Comparison of ENCODE assay signal across 1 cellular context in the genomic region with DNA sequence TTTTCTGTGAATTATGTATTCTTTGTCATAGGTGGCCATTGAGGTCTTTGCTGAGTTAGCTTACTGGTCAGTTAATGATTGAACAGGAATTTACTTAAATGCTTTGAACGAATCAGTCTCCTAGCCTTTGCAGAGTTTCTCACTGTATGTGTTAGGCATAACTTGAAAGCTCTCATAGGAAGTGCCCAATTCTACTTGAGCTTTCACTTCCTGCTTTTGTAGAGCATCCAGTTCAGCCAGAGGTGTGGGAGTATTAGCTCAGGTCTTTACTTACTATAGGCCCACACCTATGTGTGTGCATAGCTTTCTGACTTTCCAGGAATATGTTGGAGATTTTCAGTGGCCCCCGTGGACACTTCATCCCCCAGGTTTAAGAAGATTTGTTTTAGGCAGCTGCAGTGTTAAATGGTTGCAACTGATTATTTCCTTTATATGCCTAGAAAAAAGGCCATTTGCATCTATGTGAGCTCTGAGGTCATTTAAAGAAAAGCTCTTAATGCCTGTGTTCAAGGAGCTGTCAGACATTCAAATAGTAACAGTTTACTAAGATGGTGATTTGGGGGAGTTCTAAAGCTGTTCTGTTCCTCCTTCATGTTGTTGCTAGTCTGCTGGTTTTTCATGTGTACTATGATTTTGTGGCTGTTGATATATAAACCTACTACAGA.
A peak's percentile ranks its signal among the peaks of the same experiment; 100 is the strongest.
TF ChIP-seq lines count a peak whose summit lies in the region.

No MANE protein-coding gene starts in this region.

TF ChIP-seq in GM12878, 131 proteins besides CTCF, POLR2A, EP300 and RAD21 (continued from another document and continues in another):
- TF ChIP-seq SMARCA5 (IDR thresholded peaks at IDR 0.05) = no peak
- 0 out of 2 replicates have a peak, but pooled peaks have one; percentile 9 for TF ChIP-seq TCF7 (IDR thresholded peaks at IDR 0.05; ENCODE audit: borderline replicate concordance)
- no peak for TF ChIP-seq RELB (IDR thresholded peaks at IDR 0.05; ENCODE audit: low read depth)
- no peak for TF ChIP-seq NR2C1 (IDR thresholded peaks at IDR 0.05)
- TF ChIP-seq CHD2 (IDR thresholded peaks at IDR 0.05; ENCODE audit: borderline replicate concordance, low read depth, low read length) = peak; percentile 33; the same call in 1 of the 2 replicates
- TF ChIP-seq, protein P1, sequence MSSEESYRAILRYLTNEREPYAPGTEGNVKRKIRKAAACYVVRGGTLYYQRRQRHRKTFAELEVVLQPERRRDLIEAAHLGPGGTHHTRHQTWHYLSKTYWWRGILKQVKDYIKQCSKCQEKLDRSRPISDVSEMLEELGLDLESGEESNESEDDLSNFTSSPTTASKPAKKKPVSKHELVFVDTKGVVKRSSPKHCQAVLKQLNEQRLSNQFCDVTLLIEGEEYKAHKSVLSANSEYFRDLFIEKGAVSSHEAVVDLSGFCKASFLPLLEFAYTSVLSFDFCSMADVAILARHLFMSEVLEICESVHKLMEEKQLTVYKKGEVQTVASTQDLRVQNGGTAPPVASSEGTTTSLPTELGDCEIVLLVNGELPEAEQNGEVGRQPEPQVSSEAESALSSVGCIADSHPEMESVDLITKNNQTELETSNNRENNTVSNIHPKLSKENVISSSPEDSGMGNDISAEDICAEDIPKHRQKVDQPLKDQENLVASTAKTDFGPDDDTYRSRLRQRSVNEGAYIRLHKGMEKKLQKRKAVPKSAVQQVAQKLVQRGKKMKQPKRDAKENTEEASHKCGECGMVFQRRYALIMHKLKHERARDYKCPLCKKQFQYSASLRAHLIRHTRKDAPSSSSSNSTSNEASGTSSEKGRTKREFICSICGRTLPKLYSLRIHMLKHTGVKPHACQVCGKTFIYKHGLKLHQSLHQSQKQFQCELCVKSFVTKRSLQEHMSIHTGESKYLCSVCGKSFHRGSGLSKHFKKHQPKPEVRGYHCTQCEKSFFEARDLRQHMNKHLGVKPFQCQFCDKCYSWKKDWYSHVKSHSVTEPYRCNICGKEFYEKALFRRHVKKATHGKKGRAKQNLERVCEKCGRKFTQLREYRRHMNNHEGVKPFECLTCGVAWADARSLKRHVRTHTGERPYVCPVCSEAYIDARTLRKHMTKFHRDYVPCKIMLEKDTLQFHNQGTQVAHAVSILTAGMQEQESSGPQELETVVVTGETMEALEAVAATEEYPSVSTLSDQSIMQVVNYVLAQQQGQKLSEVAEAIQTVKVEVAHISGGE (CRISPR knock-in tag; IDR thresholded peaks at IDR 0.05) = no peak
- TF ChIP-seq HDGF (IDR thresholded peaks at IDR 0.05) = no peak
- peak; percentile 28; the same call in 1 of the 2 replicates for TF ChIP-seq MEF2A (IDR thresholded peaks at IDR 0.05; ENCODE audit: insufficient read depth, low read depth, low read length)
- peak in 1 of 2 experiments; percentile 85; a peak in 2 of 4 replicates for TF ChIP-seq ETV6 (conservative IDR thresholded peaks at IDR 0.05 in 1 of 2, IDR thresholded peaks at IDR 0.05 in 1 of 2; ENCODE audit: borderline replicate concordance in 1 of 2, low read depth in 1 of 2)
- TF ChIP-seq CUX1 (IDR thresholded peaks at IDR 0.05; ENCODE audit: insufficient replicate concordance, low read depth, low read length) = peak; percentile 26
- TF ChIP-seq STAT3 (IDR thresholded peaks at IDR 0.05; ENCODE audit: low read depth, low read length) = peak; percentile 51; the same call in 1 of the 2 replicates
- TF ChIP-seq, protein P2, sequence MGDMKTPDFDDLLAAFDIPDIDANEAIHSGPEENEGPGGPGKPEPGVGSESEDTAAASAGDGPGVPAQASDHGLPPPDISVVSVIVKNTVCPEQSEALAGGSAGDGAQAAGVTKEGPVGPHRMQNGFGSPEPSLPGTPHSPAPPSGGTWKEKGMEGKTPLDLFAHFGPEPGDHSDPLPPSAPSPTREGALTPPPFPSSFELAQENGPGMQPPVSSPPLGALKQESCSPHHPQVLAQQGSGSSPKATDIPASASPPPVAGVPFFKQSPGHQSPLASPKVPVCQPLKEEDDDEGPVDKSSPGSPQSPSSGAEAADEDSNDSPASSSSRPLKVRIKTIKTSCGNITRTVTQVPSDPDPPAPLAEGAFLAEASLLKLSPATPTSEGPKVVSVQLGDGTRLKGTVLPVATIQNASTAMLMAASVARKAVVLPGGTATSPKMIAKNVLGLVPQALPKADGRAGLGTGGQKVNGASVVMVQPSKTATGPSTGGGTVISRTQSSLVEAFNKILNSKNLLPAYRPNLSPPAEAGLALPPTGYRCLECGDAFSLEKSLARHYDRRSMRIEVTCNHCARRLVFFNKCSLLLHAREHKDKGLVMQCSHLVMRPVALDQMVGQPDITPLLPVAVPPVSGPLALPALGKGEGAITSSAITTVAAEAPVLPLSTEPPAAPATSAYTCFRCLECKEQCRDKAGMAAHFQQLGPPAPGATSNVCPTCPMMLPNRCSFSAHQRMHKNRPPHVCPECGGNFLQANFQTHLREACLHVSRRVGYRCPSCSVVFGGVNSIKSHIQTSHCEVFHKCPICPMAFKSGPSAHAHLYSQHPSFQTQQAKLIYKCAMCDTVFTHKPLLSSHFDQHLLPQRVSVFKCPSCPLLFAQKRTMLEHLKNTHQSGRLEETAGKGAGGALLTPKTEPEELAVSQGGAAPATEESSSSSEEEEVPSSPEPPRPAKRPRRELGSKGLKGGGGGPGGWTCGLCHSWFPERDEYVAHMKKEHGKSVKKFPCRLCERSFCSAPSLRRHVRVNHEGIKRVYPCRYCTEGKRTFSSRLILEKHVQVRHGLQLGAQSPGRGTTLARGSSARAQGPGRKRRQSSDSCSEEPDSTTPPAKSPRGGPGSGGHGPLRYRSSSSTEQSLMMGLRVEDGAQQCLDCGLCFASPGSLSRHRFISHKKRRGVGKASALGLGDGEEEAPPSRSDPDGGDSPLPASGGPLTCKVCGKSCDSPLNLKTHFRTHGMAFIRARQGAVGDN (IDR thresholded peaks at IDR 0.05) = no peak
- TF ChIP-seq NBN (IDR thresholded peaks at IDR 0.05) = no peak
- TF ChIP-seq POLR2AphosphoS5 (IDR thresholded peaks at IDR 0.05; ENCODE audit: low read length) = no peak
- TF ChIP-seq YBX1 (IDR thresholded peaks at IDR 0.05) = no peak
- TF ChIP-seq, protein P3, sequence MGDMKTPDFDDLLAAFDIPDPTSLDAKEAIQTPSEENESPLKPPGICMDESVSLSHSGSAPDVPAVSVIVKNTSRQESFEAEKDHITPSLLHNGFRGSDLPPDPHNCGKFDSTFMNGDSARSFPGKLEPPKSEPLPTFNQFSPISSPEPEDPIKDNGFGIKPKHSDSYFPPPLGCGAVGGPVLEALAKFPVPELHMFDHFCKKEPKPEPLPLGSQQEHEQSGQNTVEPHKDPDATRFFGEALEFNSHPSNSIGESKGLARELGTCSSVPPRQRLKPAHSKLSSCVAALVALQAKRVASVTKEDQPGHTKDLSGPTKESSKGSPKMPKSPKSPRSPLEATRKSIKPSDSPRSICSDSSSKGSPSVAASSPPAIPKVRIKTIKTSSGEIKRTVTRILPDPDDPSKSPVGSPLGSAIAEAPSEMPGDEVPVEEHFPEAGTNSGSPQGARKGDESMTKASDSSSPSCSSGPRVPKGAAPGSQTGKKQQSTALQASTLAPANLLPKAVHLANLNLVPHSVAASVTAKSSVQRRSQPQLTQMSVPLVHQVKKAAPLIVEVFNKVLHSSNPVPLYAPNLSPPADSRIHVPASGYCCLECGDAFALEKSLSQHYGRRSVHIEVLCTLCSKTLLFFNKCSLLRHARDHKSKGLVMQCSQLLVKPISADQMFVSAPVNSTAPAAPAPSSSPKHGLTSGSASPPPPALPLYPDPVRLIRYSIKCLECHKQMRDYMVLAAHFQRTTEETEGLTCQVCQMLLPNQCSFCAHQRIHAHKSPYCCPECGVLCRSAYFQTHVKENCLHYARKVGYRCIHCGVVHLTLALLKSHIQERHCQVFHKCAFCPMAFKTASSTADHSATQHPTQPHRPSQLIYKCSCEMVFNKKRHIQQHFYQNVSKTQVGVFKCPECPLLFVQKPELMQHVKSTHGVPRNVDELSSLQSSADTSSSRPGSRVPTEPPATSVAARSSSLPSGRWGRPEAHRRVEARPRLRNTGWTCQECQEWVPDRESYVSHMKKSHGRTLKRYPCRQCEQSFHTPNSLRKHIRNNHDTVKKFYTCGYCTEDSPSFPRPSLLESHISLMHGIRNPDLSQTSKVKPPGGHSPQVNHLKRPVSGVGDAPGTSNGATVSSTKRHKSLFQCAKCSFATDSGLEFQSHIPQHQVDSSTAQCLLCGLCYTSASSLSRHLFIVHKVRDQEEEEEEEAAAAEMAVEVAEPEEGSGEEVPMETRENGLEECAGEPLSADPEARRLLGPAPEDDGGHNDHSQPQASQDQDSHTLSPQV (IDR thresholded peaks at IDR 0.05) = no peak
- TF ChIP-seq, protein P4, sequence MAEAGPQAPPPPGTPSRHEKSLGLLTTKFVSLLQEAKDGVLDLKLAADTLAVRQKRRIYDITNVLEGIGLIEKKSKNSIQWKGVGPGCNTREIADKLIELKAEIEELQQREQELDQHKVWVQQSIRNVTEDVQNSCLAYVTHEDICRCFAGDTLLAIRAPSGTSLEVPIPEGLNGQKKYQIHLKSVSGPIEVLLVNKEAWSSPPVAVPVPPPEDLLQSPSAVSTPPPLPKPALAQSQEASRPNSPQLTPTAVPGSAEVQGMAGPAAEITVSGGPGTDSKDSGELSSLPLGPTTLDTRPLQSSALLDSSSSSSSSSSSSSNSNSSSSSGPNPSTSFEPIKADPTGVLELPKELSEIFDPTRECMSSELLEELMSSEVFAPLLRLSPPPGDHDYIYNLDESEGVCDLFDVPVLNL (IDR thresholded peaks at IDR 0.05; ENCODE audit: low read depth, low read length) = no peak
- TF ChIP-seq E2F8 (IDR thresholded peaks at IDR 0.05; ENCODE audit: low read depth, partially characterized antibody) = no peak
- TF ChIP-seq EED (IDR thresholded peaks at IDR 0.05; ENCODE audit: low read depth) = peak; percentile 55; the same call in 1 of the 2 replicates
- TF ChIP-seq DPF2 (IDR thresholded peaks at IDR 0.05) = peak; percentile 78; the same call in 1 of the 2 replicates
- TF ChIP-seq IKZF1 (conservative IDR thresholded peaks at IDR 0.05) = peak; percentile 72
- TF ChIP-seq RCOR1 (conservative IDR thresholded peaks at IDR 0.05; ENCODE audit: low read depth, low read length) = peak; percentile 90; the same call in 1 of the 2 replicates
- TF ChIP-seq FOXK2 (IDR thresholded peaks at IDR 0.05) = no peak
- no peak for TF ChIP-seq ZNF207 (IDR thresholded peaks at IDR 0.05; ENCODE audit: borderline replicate concordance)
- no peak for TF ChIP-seq SIN3A (IDR thresholded peaks at IDR 0.05; ENCODE audit: low read depth, low read length)
- peak; percentile 46; the same call in 1 of the 2 replicates for TF ChIP-seq SREBF1 (IDR thresholded peaks at IDR 0.05; ENCODE audit: low read length)
- no peak for TF ChIP-seq NR2C2 (IDR thresholded peaks at IDR 0.05; ENCODE audit: borderline replicate concordance, control insufficient read depth, insufficient read length, low read depth)
- peak; percentile 19; the same call in 1 of the 2 replicates for TF ChIP-seq JUNB (IDR thresholded peaks at IDR 0.05)
